In the genomic region with DNA sequence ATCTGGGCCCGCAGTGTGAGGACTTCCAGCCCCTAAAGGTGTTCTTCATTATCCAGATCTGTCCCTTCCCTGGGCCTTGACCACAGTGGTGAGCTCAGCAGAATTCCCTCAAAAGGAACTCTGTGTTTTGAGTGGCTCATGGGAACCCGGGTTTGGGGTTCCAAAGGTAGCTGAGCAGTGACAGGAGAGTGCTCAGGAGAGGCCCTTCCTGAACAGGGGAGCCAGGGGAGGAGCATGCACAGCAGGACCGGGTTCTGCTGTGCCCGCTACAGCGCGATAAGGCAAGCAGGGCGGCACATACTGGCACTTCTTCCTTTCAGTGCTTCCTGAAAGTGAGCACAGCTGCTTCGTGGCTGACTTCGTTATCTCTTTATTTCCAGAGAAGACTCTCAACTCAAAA, we compare ENCODE assay signal across 19 cellular contexts.
DNase-seq lines count a peak whose midpoint lies in the region; ATAC-seq, FAIRE-seq and TF ChIP-seq lines count a peak whose summit lies in the region.
"Had no signal": no experiment of that assay in that cellular context is flagged by ENCODE, and none has a peak within 500 bp of the region (broad histone marks: within the 10 kb centered on the region; RNA-seq: fewer than 3 reads in every experiment).

No MANE protein-coding gene starts in this region.

- no peak overlapping the region for H2BK15ac ChIP-seq in H1 (ENCODE audit: low read length)

- H3K9me3 ChIP-seq in CD8-positive, alpha-beta T cell (ENCODE audit: low read length), result no peaks in the 10 kb centered on the region
- H3K9me3 ChIP-seq in NT2/D1 (ENCODE audit: insufficient read depth, low read length) (no peaks in the 10 kb centered on the region), H1 (ENCODE audit: insufficient read depth in 2 of 2, low read depth in 1 of 2, low read length in 1 of 2) (no peaks in the 10 kb centered on the region), MG63 (no peaks in the 10 kb centered on the region)
- H3K9me3 ChIP-seq: thoracic aorta had no signal

- no peak for TF ChIP-seq CTCF in CD8-positive, alpha-beta T cell (IDR thresholded peaks at IDR 0.05)
- TF ChIP-seq CTCF in H1 (IDR thresholded peaks at IDR 0.05; ENCODE audit: control extremely low read depth in 1 of 3, insufficient read depth in 1 of 3, low read depth in 1 of 3, low read length in 3 of 3), result no peak

- H3K4me1 ChIP-seq in CD8-positive, alpha-beta T cell (ENCODE audit: insufficient read depth, low read length), result no peaks in the 10 kb centered on the region
- no peaks in the 10 kb centered on the region for H3K4me1 ChIP-seq in NT2/D1 (ENCODE audit: insufficient read depth, insufficient read length)
- H3K4me1 ChIP-seq in H1 (replicated peaks in 1 of 4; ENCODE audit: control insufficient read depth in 3 of 4, insufficient read depth in 4 of 4, low read length in 3 of 4), result peaks cover 6 to 10% (median 9%) of the 10 kb centered on the region in 4 experiments; a peak in 6 of 7 replicates

- H3K4me1 Mint-ChIP-seq in CD8-positive, alpha-beta T cell (ENCODE audit: low read depth), result peaks cover 2% of the 10 kb centered on the region
- H3K4me1 Mint-ChIP-seq in naive thymus-derived CD8-positive, alpha-beta T cell, result peaks cover 3 to 7% (median 5%) of the 10 kb centered on the region in 4 donors

- no peak overlapping the region for H3K23ac ChIP-seq in H1 (ENCODE audit: insufficient read length)

- H3K27ac Mint-ChIP-seq in CD8-positive, alpha-beta T cell, result peak overlapping the region; percentile 45
- peak overlapping the region; percentile 25 to 86 (median 70) for H3K27ac Mint-ChIP-seq in naive thymus-derived CD8-positive, alpha-beta T cell

- H3K27me3 ChIP-seq in CD8-positive, alpha-beta T cell (ENCODE audit: insufficient read depth, low read length), result no peaks in the 10 kb centered on the region
- H3K27me3 ChIP-seq in NT2/D1 (ENCODE audit: insufficient read depth, insufficient read length), result no peaks in the 10 kb centered on the region
- no peaks in the 10 kb centered on the region for H3K27me3 ChIP-seq in H1 (replicated peaks in 1 of 4; ENCODE audit: control insufficient read depth in 3 of 4, extremely low read depth in 1 of 4, insufficient read depth in 3 of 4, low read length in 3 of 4)
- H3K27me3 ChIP-seq in MG63, result no peaks in the 10 kb centered on the region

- H3K79me2 ChIP-seq in H1 (ENCODE audit: control insufficient read depth in 1 of 2, insufficient read depth in 2 of 2, low read length in 2 of 2), result no peaks in the 10 kb centered on the region

- H2BK5ac ChIP-seq in H1 (ENCODE audit: low read depth, low read length), result 0 out of 2 replicates have a peak overlapping the region, but pooled peaks have one; percentile 23

- no peak overlapping the region for H3K27ac ChIP-seq in CD8-positive, alpha-beta T cell (ENCODE audit: low read depth, low read length)
- H3K27ac ChIP-seq in H1 (ENCODE audit: low read depth, low read length), result no peak overlapping the region
- H3K27ac ChIP-seq: coronary artery, PC-9, thoracic aorta had no signal

- no peaks in the 10 kb centered on the region for H3K27me3 Mint-ChIP-seq in CD8-positive, alpha-beta T cell (ENCODE audit: low read depth)
- no peaks in the 10 kb centered on the region for H3K27me3 Mint-ChIP-seq in naive thymus-derived CD8-positive, alpha-beta T cell
- H3K27me3 Mint-ChIP-seq: memory B cell had no signal

- no peak overlapping the region for H3K4me3 ChIP-seq in CD8-positive, alpha-beta T cell (ENCODE audit: low read depth, low read length)
- H3K4me3 ChIP-seq in NT2/D1 (ENCODE audit: insufficient read length, low read depth), result no peak overlapping the region
- no peak overlapping the region for H3K4me3 ChIP-seq in H1 (ENCODE audit: extremely low read depth in 1 of 4, insufficient read depth in 2 of 4, low read depth in 3 of 4, low read length in 4 of 4)
- no peak overlapping the region for H3K4me3 ChIP-seq in MG63
- H3K4me3 ChIP-seq: coronary artery, PC-9, thoracic aorta had no signal

- H2AFZ ChIP-seq in H1 (ENCODE audit: low read length), result no peak overlapping the region
- H2AFZ ChIP-seq: PC-9 had no signal

- no peaks in the 10 kb centered on the region for H3K9me3 Mint-ChIP-seq in CD8-positive, alpha-beta T cell
- H3K9me3 Mint-ChIP-seq in naive thymus-derived CD8-positive, alpha-beta T cell, result no peaks in the 10 kb centered on the region
- H3K9me3 Mint-ChIP-seq: memory B cell had no signal

- H3K18ac ChIP-seq in H1 (ENCODE audit: extremely low read depth, low read length), result no peak overlapping the region; the same call in 1 of the 2 replicates

- no peak overlapping the region for H3K4me3 Mint-ChIP-seq in CD8-positive, alpha-beta T cell
- H3K4me3 Mint-ChIP-seq in naive thymus-derived CD8-positive, alpha-beta T cell, result no peak overlapping the region
- H3K4me3 Mint-ChIP-seq: memory B cell had no signal

- 84% methylated on average over 9 of the region's 9 CpGs; no CpG with 5 or more reads in 1 of the 2 experiments for WGBS in H1 (ENCODE audit: extremely low coverage in 1 of 2, insufficient coverage in 1 of 2, insufficient read length in 1 of 2, insufficient replicate concordance in 2 of 2, low coverage in 1 of 2, low lambda C conversion rate in 2 of 2, missing lambda C conversion rate in 1 of 2), 2 experiments

- no peak for TF ChIP-seq RAD21 in H1 (IDR thresholded peaks at IDR 0.05 in 1 of 2, conservative IDR thresholded peaks at IDR 0.05 in 1 of 2; ENCODE audit: low read depth in 2 of 2, low read length in 2 of 2)

- H3K56ac ChIP-seq in H1 (replicated peaks; ENCODE audit: insufficient read length, low read depth, low read length), result no peak overlapping the region

- POLR2A ChIA-PET in CD8-positive, alpha-beta T cell (lab: Charles Lee), result no interaction called here
- POLR2A ChIA-PET in H1 (lab: Charles Lee; ENCODE audit: partially characterized antibody), result no interaction called here
- POLR2A ChIA-PET in naive thymus-derived CD8-positive, alpha-beta T cell (lab: Charles Lee), result no interaction called here

- H2BK20ac ChIP-seq in H1 (ENCODE audit: low read length), result no peak overlapping the region

- H3K4ac ChIP-seq in H1 (replicated peaks; ENCODE audit: insufficient read length, low read depth, low read length), result no peak overlapping the region

- TF ChIP-seq EP300 in H1 (IDR thresholded peaks at IDR 0.05; ENCODE audit: borderline replicate concordance in 1 of 2, low read depth in 2 of 2, low read length in 2 of 2), result no peak

- H3K36me3 Mint-ChIP-seq in CD8-positive, alpha-beta T cell, result peaks cover 85% of the 10 kb centered on the region
- peaks cover 0 to 90% (median 23%) of the 10 kb centered on the region in 3 donors for H3K36me3 Mint-ChIP-seq in naive thymus-derived CD8-positive, alpha-beta T cell

- peaks cover 34% of the 10 kb centered on the region for H3K36me3 ChIP-seq in CD8-positive, alpha-beta T cell (ENCODE audit: insufficient read depth, low read length)
- peaks cover 55% of the 10 kb centered on the region for H3K36me3 ChIP-seq in NT2/D1 (ENCODE audit: insufficient read depth, insufficient read length, low read length)
- peaks cover 0 to 13% (median 10%) of the 10 kb centered on the region in 4 experiments; a peak in 5 of 8 replicates for H3K36me3 ChIP-seq in H1 (ENCODE audit: control insufficient read depth in 2 of 4, insufficient read depth in 4 of 4, low read length in 3 of 4)
- peaks cover 76% of the 10 kb centered on the region for H3K36me3 ChIP-seq in MG63

- no peak overlapping the region for H4K5ac ChIP-seq in H1 (ENCODE audit: insufficient read length, low read depth, low read length)

- H4K91ac ChIP-seq in H1 (replicated peaks; ENCODE audit: insufficient read length, low read length), result no peak overlapping the region

- H2BK120ac ChIP-seq in H1 (replicated peaks; ENCODE audit: low read depth, low read length), result no peak overlapping the region

- H3K9ac ChIP-seq in NT2/D1 (ENCODE audit: insufficient read length, low read depth), result peak overlapping the region; percentile 9
- no peak overlapping the region for H3K9ac ChIP-seq in H1 (replicated peaks in 1 of 4; ENCODE audit: extremely low read depth in 1 of 4, low read depth in 3 of 4, low read length in 3 of 4)

- H3K79me1 ChIP-seq in H1 (ENCODE audit: low read depth, low read length), result no peaks in the 10 kb centered on the region

- intact Hi-C loops in CD8-positive, alpha-beta T cell (cut with DNase I, micrococcal nuclease), result no loop called here

- H3K14ac ChIP-seq in H1 (ENCODE audit: insufficient read length), result no peak overlapping the region

- no peak for ATAC-seq in CD8-positive, alpha-beta T cell
- no peak for ATAC-seq in naive thymus-derived CD8-positive, alpha-beta T cell
- ATAC-seq in HG02852 (IDR thresholded peaks at IDR 0.05; ENCODE audit: unreplicated experiment), result no peak
- ATAC-seq in esophagus mucosa, result no peak
- ATAC-seq: sciatic nerve, SK-N-SH treated with all-trans-retinoic acid at 6 μM for 48 hours had no signal

- no peaks in the 10 kb centered on the region for H3K23me2 ChIP-seq in H1 (ENCODE audit: low read depth, low read length)

- peaks cover 0 to 2% of the 10 kb centered on the region in 2 experiments for H4K20me1 ChIP-seq in H1 (replicated peaks in 1 of 2; ENCODE audit: control insufficient read depth in 1 of 2, insufficient read depth in 2 of 2, low read length in 2 of 2)

- H3K4me2 ChIP-seq in H1 (ENCODE audit: insufficient read depth in 1 of 2, low read depth in 2 of 2, low read length in 2 of 2), result no peak overlapping the region
- H3K4me2 ChIP-seq: PC-9 had no signal

- CTCF ChIA-PET in CD8-positive, alpha-beta T cell (lab: Charles Lee), result interaction anchor here (1.2 kb wide), 1 partner anchor 547 kb away, joined by 3 read pairs; no protein-coding TSS in a partner anchor
- CTCF ChIA-PET in H1 (lab: Charles Lee; ENCODE audit: partially characterized antibody), result interaction anchor here (0.7 to 3.0 kb wide), 7 partner anchors 9 to 60 kb away, joined by 3 to 12 read pairs (median 7); no protein-coding TSS in a partner anchor

- TF ChIP-seq POLR2A in H1 (IDR thresholded peaks at IDR 0.05; ENCODE audit: control extremely low read depth in 1 of 2, low read depth in 2 of 2, low read length in 2 of 2), result no peak

- no peak overlapping the region for H2AK5ac ChIP-seq in H1 (ENCODE audit: low read depth, low read length)

- H2BK12ac ChIP-seq in H1 (ENCODE audit: low read depth, low read length), result no peak overlapping the region

- no peak for DNase-seq in CD8-positive, alpha-beta T cell
- no peak for DNase-seq in NT2/D1 (ENCODE audit: low read depth, low spot score)
- DNase-seq in H1 (ENCODE audit: low read depth in 1 of 2, low spot score in 2 of 2), result no peak
- DNase-seq in naive thymus-derived CD8-positive, alpha-beta T cell, result no peak
- no peak for DNase-seq in MG63
- DNase-seq in NCI-H187 (lab: John Stamatoyannopoulos, UW), result no peak
- DNase-seq: activated effector memory CD4-positive, alpha-beta T cell treated with Interleukin-2 at 50 U/mL for 16 hours; NCI-H2081 treated with DMSO at 0.1 percent for 48 hours; NCI-H69; PC-9; stimulated activated CD4-positive, alpha-beta T cell treated with anti-CD3 and anti-CD28 coated beads, Interleukin-2, amount 100 ng/mL, for 48 hours had no signal

- FAIRE-seq in H1 (lab: Jason Lieb, UNC), result no peak
- FAIRE-seq: astrocyte had no signal

- peak overlapping the region; percentile 38; the same call in 1 of the 2 replicates for H4K8ac ChIP-seq in H1 (ENCODE audit: extremely low read depth, insufficient read depth, low read length)

TF ChIP-seq in H1, 55 proteins besides CTCF, POLR2A, EP300 and RAD21:
- no peak for TF ChIP-seq FOSL1 (IDR thresholded peaks at IDR 0.05; ENCODE audit: insufficient read depth, low read depth, low read length)
